ENCODE assay signal across 7 cellular contexts in genomic region chr3:122609798-122610559, GRCh38.
DNase-seq lines count a peak whose midpoint lies in the region; ATAC-seq, FAIRE-seq and TF ChIP-seq lines count a peak whose summit lies in the region.

No MANE protein-coding gene starts in this region.

- in situ Hi-C loops in astrocyte of the spinal cord (cut with HindIII; ENCODE audit: low sequenced_read_pairs) = no loop called here

- peaks cover 30 to 40% of the 10 kb centered on the region in 2 donors for H3K36me3 Mint-ChIP-seq in stimulated activated naive B cell treated with anti-CD40 and anti-IgM and Interleukin-4, amounts not matched to agents 10 μg/mL and 1 μg/mL and 100 μg/mL, for 72 hours

- H3K9me2 ChIP-seq in Loucy (replicated peaks; ENCODE audit: low read depth, low read length) = no peaks in the 10 kb centered on the region

- H3K9ac ChIP-seq in Loucy (ENCODE audit: low read depth, low read length, poor library complexity, severe bottlenecking) = no peak overlapping the region

- H3K9me3 ChIP-seq in Loucy (ENCODE audit: insufficient read depth, low read depth, low read length) = no peaks in the 10 kb centered on the region

- peak overlapping the region; percentile 37; the same call in 1 of the 2 replicates for H2AFZ ChIP-seq in Loucy (ENCODE audit: low read length)

- H3K27ac Mint-ChIP-seq in stimulated activated naive B cell treated with anti-CD40 and anti-IgM and Interleukin-4, amounts not matched to agents 10 μg/mL and 1 μg/mL and 100 μg/mL, for 72 hours = peak overlapping the region; percentile 17

- TF ChIP-seq CTCF in Loucy (conservative IDR thresholded peaks at IDR 0.05; ENCODE audit: low read length) = no peak
- no peak for TF ChIP-seq CTCF in astrocyte of the spinal cord (IDR thresholded peaks at IDR 0.05; ENCODE audit: low read depth, low read length)

- ATAC-seq in stimulated activated naive B cell treated with anti-CD40 and anti-IgM and Interleukin-4, amounts not matched to agents 10 μg/mL and 1 μg/mL and 100 μg/mL, for 72 hours (replicated peaks) = peak; percentile 96 to 97

- FAIRE-seq in GM18507 (lab: Jason Lieb, UNC) (peak; percentile 98), H54 (lab: Jason Lieb, UNC) (peak; percentile 84)

- DNase-seq in GM18507 (ENCODE audit: extremely low spot score, insufficient read length, low read depth) (peak; percentile 66), H54 (ENCODE audit: insufficient read length, low spot score) (peak; percentile 55), astrocyte of the spinal cord (ENCODE audit: low read depth, low spot score) (peak; percentile 87), NCI-H748 (lab: John Stamatoyannopoulos, UW; ENCODE audit: unreplicated experiment) (no peak), NCI-H2081 treated with DMSO at 0.1 percent for 48 hours (lab: John Stamatoyannopoulos, UW) (no peak)
- peak; percentile 32 for DNase-seq in stimulated activated naive B cell treated with anti-CD40 and anti-IgM and Interleukin-4, amounts not matched to agents 10 μg/mL and 1 μg/mL and 100 μg/mL, for 72 hours

- no peak for TF ChIP-seq POLR2A in H54 (IDR thresholded peaks at IDR 0.05; ENCODE audit: low read depth, low read length)

- H4K20me1 ChIP-seq in Loucy (ENCODE audit: insufficient read depth, low read length, poor library complexity, severe bottlenecking) = no peaks in the 10 kb centered on the region

- no peak overlapping the region for H3K4me2 ChIP-seq in Loucy (ENCODE audit: low read depth, low read length, poor library complexity, severe bottlenecking)

- peak overlapping the region; percentile 2 to 5 for H3K4me3 Mint-ChIP-seq in stimulated activated naive B cell treated with anti-CD40 and anti-IgM and Interleukin-4, amounts not matched to agents 10 μg/mL and 1 μg/mL and 100 μg/mL, for 72 hours

- peaks cover 21 to 23% of the 10 kb centered on the region in 2 donors for H3K4me1 Mint-ChIP-seq in stimulated activated naive B cell treated with anti-CD40 and anti-IgM and Interleukin-4, amounts not matched to agents 10 μg/mL and 1 μg/mL and 100 μg/mL, for 72 hours

- no peaks in the 10 kb centered on the region for H3F3A ChIP-seq in Loucy (ENCODE audit: low read depth)

- peaks cover 0 to 3% of the 10 kb centered on the region in 2 donors for H3K9me3 Mint-ChIP-seq in stimulated activated naive B cell treated with anti-CD40 and anti-IgM and Interleukin-4, amounts not matched to agents 10 μg/mL and 1 μg/mL and 100 μg/mL, for 72 hours

- no peaks in the 10 kb centered on the region for H3K27me3 Mint-ChIP-seq in stimulated activated naive B cell treated with anti-CD40 and anti-IgM and Interleukin-4, amounts not matched to agents 10 μg/mL and 1 μg/mL and 100 μg/mL, for 72 hours

- no peaks in the 10 kb centered on the region for H3K36me3 ChIP-seq in Loucy (ENCODE audit: insufficient read depth, low read length)

- no peaks in the 10 kb centered on the region for H3K4me1 ChIP-seq in Loucy (ENCODE audit: insufficient read depth, low read length, poor library complexity, severe bottlenecking)

- H3K27me3 ChIP-seq in Loucy (ENCODE audit: insufficient read depth, low read length, poor library complexity, severe bottlenecking) = no peaks in the 10 kb centered on the region

- H3K4me3 ChIP-seq in Loucy (ENCODE audit: low read length, poor library complexity, severe bottlenecking) = no peak overlapping the region
- no peak overlapping the region for H3K4me3 ChIP-seq in astrocyte of the spinal cord (ENCODE audit: low read depth, low read length)

- H3K79me2 ChIP-seq in Loucy (ENCODE audit: insufficient read depth, low read length) = no peaks in the 10 kb centered on the region

Comparison
In these comparisons a context has a peak if more than half of its experiments do, and no peak if none do; other contexts are left out.
1. DNase-seq: peak in GM18507 (single experiment), H54 (single experiment), astrocyte of the spinal cord (single experiment) and stimulated activated naive B cell treated with anti-CD40 and anti-IgM and Interleukin-4, amounts not matched to agents 10 μg/mL and 1 μg/mL and 100 μg/mL, for 72 hours (single experiment); none in NCI-H748 (single experiment) and NCI-H2081 treated with DMSO at 0.1 percent for 48 hours (single experiment).